Comparison of ENCODE assay signal across 19 cellular contexts in the genomic region with DNA sequence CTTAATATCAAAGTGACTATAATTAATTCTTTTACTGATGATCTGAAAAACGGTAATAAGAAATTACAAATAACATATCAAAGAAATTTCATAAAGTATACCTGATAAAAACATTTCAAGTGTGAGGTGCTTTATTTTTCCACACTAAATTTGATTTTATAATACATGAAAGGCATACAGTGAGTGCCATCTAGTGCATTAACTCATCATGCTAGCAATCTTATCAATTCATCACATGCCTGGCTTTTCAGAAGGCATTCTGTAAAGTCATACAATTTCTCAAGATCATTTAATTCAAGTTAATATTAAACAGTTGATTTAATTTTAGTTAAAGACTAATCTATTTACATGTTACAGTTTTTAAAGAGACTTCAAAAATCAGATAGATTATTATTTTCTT.
DNase-seq lines count a peak whose midpoint lies in the region; ATAC-seq, FAIRE-seq and TF ChIP-seq lines count a peak whose summit lies in the region.
"Had no signal": no experiment of that assay in that cellular context is flagged by ENCODE, and none has a peak within 500 bp of the region (broad histone marks: within the 10 kb centered on the region; RNA-seq: fewer than 3 reads in every experiment).

No MANE protein-coding gene starts in this region.

- DNase-seq in Panc1 (ENCODE audit: low read depth, low spot score) (no peak), amniotic epithelial cell (ENCODE audit: low read depth) (peak; percentile 3), fibroblast of pulmonary artery (ENCODE audit: low read depth) (peak; percentile 6), small intestine (no peak), GDM1 (lab: John Stamatoyannopoulos, UW) (no peak), pons (ENCODE audit: low spot score) (no peak)
- no peak for DNase-seq in stimulated activated naive CD8-positive, alpha-beta T cell treated with anti-CD3 and anti-CD28 coated beads, Interleukin-15, amount 100 ng/mL, for 72 hours
- DNase-seq: ACHN, C1 segment of cervical spinal cord, DMS79, H7, HFFc6, NCI-H1417 treated with DMSO at 0.1 percent for 48 hours, NCI-H187 treated with DMSO at 0.1 percent for 48 hours, NCI-H226, NCI-H524, NCI-H82, PC-9 had no signal

- peaks cover 0 to 6% of the 10 kb centered on the region in 2 donors for H3K9me3 Mint-ChIP-seq in stimulated activated naive CD8-positive, alpha-beta T cell treated with anti-CD3 and anti-CD28 coated beads, Interleukin-15, amount 100 ng/mL, for 72 hours

- POLR2A ChIA-PET in Panc1 (lab: Charles Lee) = no interaction called here

- peak; percentile 30 for FAIRE-seq in small intestine (lab: Jason Lieb, UNC)

- H3K36me3 ChIP-seq in Panc1 (ENCODE audit: control insufficient read depth, insufficient read depth, low read length) = no peaks in the 10 kb centered on the region
- H3K36me3 ChIP-seq in small intestine (ENCODE audit: control insufficient read depth in 2 of 2, insufficient read depth in 2 of 2, low read length in 2 of 2) = no peaks in the 10 kb centered on the region

- H3K27ac ChIP-seq in Panc1 (ENCODE audit: low read length) = no peak overlapping the region
- no peak overlapping the region for H3K27ac ChIP-seq in small intestine (ENCODE audit: low read depth in 1 of 2, low read length in 1 of 2)
- H3K27ac ChIP-seq: KMS-11, PC-9 had no signal

- TF ChIP-seq CTCF in Panc1 (IDR thresholded peaks at IDR 0.05) = peak; percentile 4; the same call in 1 of the 2 replicates
- TF ChIP-seq CTCF in fibroblast of pulmonary artery (IDR thresholded peaks at IDR 0.05; ENCODE audit: low read length, missing control alignments) = no peak

- intact Hi-C loops in Panc1 (cut with micrococcal nuclease; ENCODE audit: unreplicated experiment) = no loop called here

- H3K4me1 ChIP-seq in Panc1 (ENCODE audit: control insufficient read depth, insufficient read depth, low read length) = no peaks in the 10 kb centered on the region
- no peaks in the 10 kb centered on the region for H3K4me1 ChIP-seq in small intestine (ENCODE audit: control insufficient read depth in 2 of 2, insufficient read depth in 1 of 2, low read depth in 1 of 2, low read length in 1 of 2)

- no peak for ATAC-seq in Panc1
- ATAC-seq in stimulated activated naive CD8-positive, alpha-beta T cell treated with anti-CD3 and anti-CD28 coated beads, Interleukin-15, amount 100 ng/mL, for 72 hours = no peak

- H3K4me1 Mint-ChIP-seq in stimulated activated naive CD8-positive, alpha-beta T cell treated with anti-CD3 and anti-CD28 coated beads, Interleukin-15, amount 100 ng/mL, for 72 hours = peaks cover 6% of the 10 kb centered on the region

- H3K9me3 ChIP-seq in Panc1 (ENCODE audit: control insufficient read depth, insufficient read depth, low read depth, low read length) (no peaks in the 10 kb centered on the region), small intestine (ENCODE audit: control insufficient read depth, low read depth) (no peaks in the 10 kb centered on the region)

- CTCF ChIA-PET in Panc1 (lab: Charles Lee) = no interaction called here

- no peaks in the 10 kb centered on the region for H3K27me3 Mint-ChIP-seq in stimulated activated naive CD8-positive, alpha-beta T cell treated with anti-CD3 and anti-CD28 coated beads, Interleukin-15, amount 100 ng/mL, for 72 hours

- 54 to 73% (median 67%) methylated on average over 1 of the region's 1 CpG for WGBS in small intestine, 3 donors

- H3K27me3 ChIP-seq in Panc1 (ENCODE audit: control insufficient read depth, insufficient read depth, low read length) (no peaks in the 10 kb centered on the region), small intestine (ENCODE audit: control insufficient read depth in 2 of 2, insufficient read depth in 2 of 2, low read length in 2 of 2) (no peaks in the 10 kb centered on the region)

- H3K4me3 Mint-ChIP-seq in stimulated activated naive CD8-positive, alpha-beta T cell treated with anti-CD3 and anti-CD28 coated beads, Interleukin-15, amount 100 ng/mL, for 72 hours = no peak overlapping the region
- H3K4me3 Mint-ChIP-seq: HFFc6 had no signal

- BruUV-seq in Panc1 (replicated peaks; lab: Mats Ljungman, UMichigan) = no TSS peak

- H3K4me3 ChIP-seq in Panc1 (ENCODE audit: low read depth in 2 of 2, low read length in 2 of 2) = no peak overlapping the region
- no peak overlapping the region for H3K4me3 ChIP-seq in fibroblast of pulmonary artery (replicated peaks; ENCODE audit: low read depth, low read length)
- H3K4me3 ChIP-seq in small intestine (ENCODE audit: low read depth in 1 of 2, low read length in 2 of 2) = no peak overlapping the region
- H3K4me3 ChIP-seq: PC-9 had no signal

- H3K27ac Mint-ChIP-seq in stimulated activated naive CD8-positive, alpha-beta T cell treated with anti-CD3 and anti-CD28 coated beads, Interleukin-15, amount 100 ng/mL, for 72 hours = no peak overlapping the region
- H3K27ac Mint-ChIP-seq: HFFc6 had no signal

- in situ Hi-C loops in Panc1 (cut with HindIII; ENCODE audit: low pct_unique_long_range_greater_than_20kb, low sequenced_read_pairs) = no loop called here

Comparison
In these comparisons a context has a peak if more than half of its experiments do, and no peak if none do; other contexts are left out.
1. DNase-seq: peak in amniotic epithelial cell (single experiment) and fibroblast of pulmonary artery (single experiment); none in Panc1 (single experiment), small intestine (single experiment), stimulated activated naive CD8-positive, alpha-beta T cell treated with anti-CD3 and anti-CD28 coated beads, Interleukin-15, amount 100 ng/mL, for 72 hours (0 of 2), GDM1 (single experiment) and pons (single experiment).